ENCODE assay signal across 27 cellular contexts in the genomic region with DNA sequence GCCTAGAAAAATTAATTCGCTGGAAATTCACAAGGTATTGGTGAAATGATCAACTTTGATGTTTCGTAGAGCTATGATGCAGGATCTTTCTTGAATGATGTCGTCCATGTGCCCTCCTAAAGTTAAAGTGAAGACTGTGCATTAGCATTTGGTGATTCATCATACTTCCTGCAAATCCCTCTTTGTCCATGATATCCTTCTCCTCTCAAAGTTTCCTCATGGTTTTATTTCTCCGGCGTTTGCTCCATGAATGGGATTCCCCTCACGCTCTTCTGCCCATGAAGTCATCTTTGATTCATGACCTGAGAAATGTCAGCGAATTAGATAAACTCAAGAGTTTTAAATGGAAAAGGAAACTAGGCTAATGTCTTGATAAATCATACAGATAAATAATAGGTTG.
DNase-seq lines count a peak whose midpoint lies in the region; ATAC-seq, FAIRE-seq and TF ChIP-seq lines count a peak whose summit lies in the region.
"Had no signal": no experiment of that assay in that cellular context is flagged by ENCODE, and none has a peak within 500 bp of the region (broad histone marks: within the 10 kb centered on the region; RNA-seq: fewer than 3 reads in every experiment).

No MANE protein-coding gene starts in this region.

- no peak overlapping the region for H3K27ac ChIP-seq in heart left ventricle
- H3K27ac ChIP-seq: RWPE1 had no signal

- no peaks in the 10 kb centered on the region for H3K27me3 Mint-ChIP-seq in activated T-helper 1 cell treated with anti-CD3 and anti-CD28 coated beads, Interleukin-12 subunit alpha, Interleukin-12 subunit beta, Interleukin-2, Interleukin-4 antibody, amounts not matched to agents 30 ng/mL and 10 ng/mL and 1 ng/mL, durations not matched to agents 14 hours and 24 hours and 36 hours (ENCODE audit: insufficient read depth)
- H3K27me3 Mint-ChIP-seq: CD8-positive, alpha-beta memory T cell had no signal

- no peaks in the 10 kb centered on the region for H3K4me1 ChIP-seq in heart left ventricle
- H3K4me1 ChIP-seq: BE2C had no signal

- peak; percentile 79 for FAIRE-seq in RCC 7860 (lab: Jason Lieb, UNC)
- FAIRE-seq: GM12891, H1, HTR-8/SVneo had no signal

- H3K27me3 ChIP-seq in heart left ventricle, result no peaks in the 10 kb centered on the region
- H3K27me3 ChIP-seq: BE2C, MG63 had no signal

- H3K9me3 Mint-ChIP-seq in activated T-helper 1 cell treated with anti-CD3 and anti-CD28 coated beads, Interleukin-12 subunit alpha, Interleukin-12 subunit beta, Interleukin-2, Interleukin-4 antibody, amounts not matched to agents 30 ng/mL and 10 ng/mL and 1 ng/mL, durations not matched to agents 14 hours and 24 hours and 36 hours, result no peaks in the 10 kb centered on the region

- no peaks in the 10 kb centered on the region for H3K4me1 Mint-ChIP-seq in activated T-helper 1 cell treated with anti-CD3 and anti-CD28 coated beads, Interleukin-12 subunit alpha, Interleukin-12 subunit beta, Interleukin-2, Interleukin-4 antibody, amounts not matched to agents 30 ng/mL and 10 ng/mL and 1 ng/mL, durations not matched to agents 14 hours and 24 hours and 36 hours (ENCODE audit: low read depth)
- H3K4me1 Mint-ChIP-seq: CD14-positive monocyte; CD8-positive, alpha-beta memory T cell had no signal

- H3K27ac Mint-ChIP-seq in activated T-helper 1 cell treated with anti-CD3 and anti-CD28 coated beads, Interleukin-12 subunit alpha, Interleukin-12 subunit beta, Interleukin-2, Interleukin-4 antibody, amounts not matched to agents 30 ng/mL and 10 ng/mL and 1 ng/mL, durations not matched to agents 14 hours and 24 hours and 36 hours, result no peak overlapping the region
- H3K27ac Mint-ChIP-seq: CD14-positive monocyte; CD8-positive, alpha-beta memory T cell had no signal

- no peaks in the 10 kb centered on the region for H3K9me3 ChIP-seq in heart left ventricle
- H3K9me3 ChIP-seq: BE2C, MG63 had no signal

- no peaks in the 10 kb centered on the region for H3K36me3 ChIP-seq in heart left ventricle
- H3K36me3 ChIP-seq: BE2C, MG63 had no signal

- no peak for TF ChIP-seq POLR2A in heart left ventricle (IDR thresholded peaks at IDR 0.05)

- no peak overlapping the region for H3K4me3 ChIP-seq in epithelial cell of proximal tubule (ENCODE audit: low read depth, low read length)
- no peak overlapping the region for H3K4me3 ChIP-seq in heart left ventricle
- H3K4me3 ChIP-seq: MG63 had no signal

- no peak overlapping the region for H3K4me3 Mint-ChIP-seq in activated T-helper 1 cell treated with anti-CD3 and anti-CD28 coated beads, Interleukin-12 subunit alpha, Interleukin-12 subunit beta, Interleukin-2, Interleukin-4 antibody, amounts not matched to agents 30 ng/mL and 10 ng/mL and 1 ng/mL, durations not matched to agents 14 hours and 24 hours and 36 hours
- H3K4me3 Mint-ChIP-seq: CD14-positive monocyte; CD8-positive, alpha-beta memory T cell had no signal

- no peaks in the 10 kb centered on the region for H3K36me3 Mint-ChIP-seq in activated T-helper 1 cell treated with anti-CD3 and anti-CD28 coated beads, Interleukin-12 subunit alpha, Interleukin-12 subunit beta, Interleukin-2, Interleukin-4 antibody, amounts not matched to agents 30 ng/mL and 10 ng/mL and 1 ng/mL, durations not matched to agents 14 hours and 24 hours and 36 hours (ENCODE audit: low read depth)
- H3K36me3 Mint-ChIP-seq: CD14-positive monocyte; CD8-positive, alpha-beta memory T cell had no signal

- TF ChIP-seq CTCF in epithelial cell of proximal tubule (conservative IDR thresholded peaks at IDR 0.05; ENCODE audit: low read depth, low read length) (no peak), heart left ventricle (IDR thresholded peaks at IDR 0.05) (no peak)

- DNase-seq in ELR (ENCODE audit: low read depth), result peak; percentile 17
- peak; percentile 79 for DNase-seq in RCC 7860 (ENCODE audit: low spot score)
- DNase-seq in epithelial cell of proximal tubule (ENCODE audit: low read depth), result peak; percentile 50
- peak; percentile 27 for DNase-seq in renal cortical epithelial cell (ENCODE audit: low read depth)
- DNase-seq in foreskin melanocyte, result no peak
- DNase-seq in activated T-helper 1 cell treated with anti-CD3 and anti-CD28 coated beads, Interleukin-12 subunit alpha, Interleukin-12 subunit beta, Interleukin-2, Interleukin-4 antibody, amounts not matched to agents 30 ng/mL and 10 ng/mL and 1 ng/mL, durations not matched to agents 14 hours and 24 hours and 36 hours (ENCODE audit: low spot score), result no peak
- DNase-seq in NCI-H82 treated with DMSO at 0.1 percent for 48 hours (lab: John Stamatoyannopoulos, UW; ENCODE audit: unreplicated experiment), result no peak
- DNase-seq in heart left ventricle, result no peak
- DNase-seq: BE2C; Calu3; CD8-positive, alpha-beta memory T cell; DMS153; GF-D8; KBM-7; MG63; NCI-H1105 treated with DMSO at 0.1 percent for 48 hours; NCI-H146; NCI-H2029; NCI-H446 treated with DMSO at 0.1 percent for 48 hours; NCI-H526; SHP77 treated with DMSO at 0.1 percent for 48 hours; SW 1271 had no signal

- ATAC-seq in heart left ventricle, result no peak

- 79 to 84% (median 80%) methylated on average over 7 of the region's 7 CpGs for WGBS in heart left ventricle, 4 donors

- intact Hi-C loops in activated T-helper 1 cell treated with anti-CD3 and anti-CD28 coated beads, Interleukin-12 subunit alpha, Interleukin-12 subunit beta, Interleukin-2, Interleukin-4 antibody, amounts not matched to agents 30 ng/mL and 10 ng/mL and 1 ng/mL, durations not matched to agents 14 hours and 24 hours and 36 hours (cut with micrococcal nuclease), result no loop called here
- intact Hi-C loops in heart left ventricle (cut with DNase I), result no loop called here

Comparison
In these comparisons a context has a peak if more than half of its experiments do, and no peak if none do; other contexts are left out.
1. DNase-seq: peak in ELR (single experiment), RCC 7860 (single experiment), epithelial cell of proximal tubule (single experiment) and renal cortical epithelial cell (single experiment); none in foreskin melanocyte (single experiment), activated T-helper 1 cell treated with anti-CD3 and anti-CD28 coated beads, Interleukin-12 subunit alpha, Interleukin-12 subunit beta, Interleukin-2, Interleukin-4 antibody, amounts not matched to agents 30 ng/mL and 10 ng/mL and 1 ng/mL, durations not matched to agents 14 hours and 24 hours and 36 hours (single experiment), NCI-H82 treated with DMSO at 0.1 percent for 48 hours (single experiment) and heart left ventricle (0 of 5).